17 cellular contexts compared by ENCODE assay signal in the genomic region with DNA sequence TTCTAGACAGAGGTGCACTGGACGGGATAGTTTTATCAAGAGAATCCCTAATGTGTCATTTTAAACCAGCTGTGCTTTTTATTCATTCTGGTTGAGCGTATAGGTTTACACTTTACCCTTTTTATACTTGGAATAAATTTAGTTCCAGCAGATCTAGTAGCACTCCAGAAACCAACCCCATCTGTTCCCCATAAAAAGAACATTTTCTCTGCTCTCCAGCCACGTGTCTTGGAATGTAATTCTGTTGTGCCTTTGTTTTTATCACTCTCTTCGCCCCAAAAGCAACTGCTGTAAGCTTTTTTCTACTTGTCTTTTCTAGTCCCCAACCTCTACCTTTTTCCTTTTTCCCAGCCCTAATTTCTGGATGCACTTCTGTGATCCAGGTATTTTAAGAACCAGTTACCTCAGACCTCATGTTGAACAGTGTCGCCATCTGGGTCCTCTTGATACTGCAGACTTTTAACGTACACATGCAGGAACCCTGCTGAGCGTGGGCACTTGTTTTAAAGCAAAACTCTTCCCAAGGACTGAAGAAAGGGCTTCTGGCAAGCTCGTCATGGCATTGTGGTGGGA. TPM values are rescaled to one million over a fixed set of nuclear protein-coding genes. Genes with fewer than 3 reads are reported as not detected.
A peak's percentile ranks its signal among the peaks of the same experiment; 100 is the strongest.
DNase-seq lines count a peak whose midpoint lies in the region; ATAC-seq and TF ChIP-seq lines count a peak whose summit lies in the region.
"Had no signal": no experiment of that assay in that cellular context is flagged by ENCODE, and none has a peak within 500 bp of the region (broad histone marks: within the 10 kb centered on the region; RNA-seq: fewer than 3 reads in every experiment).

No MANE protein-coding gene starts in this region.

- no peaks in the 10 kb centered on the region for H3K9me3 Mint-ChIP-seq in glutamatergic neuron (ENCODE audit: unreplicated experiment)
- no peaks in the 10 kb centered on the region for H3K9me3 Mint-ChIP-seq in progenitor cell of endocrine pancreas (ENCODE audit: low read depth)
- H3K9me3 Mint-ChIP-seq in stimulated activated naive B cell treated with anti-CD40 and anti-IgM and Interleukin-4, amounts not matched to agents 10 μg/mL and 1 μg/mL and 100 μg/mL, for 72 hours: no peaks in the 10 kb centered on the region
- H3K9me3 Mint-ChIP-seq: CD4-positive, CD25-positive, alpha-beta regulatory T cell had no signal

- H3K4me1 Mint-ChIP-seq in glutamatergic neuron (ENCODE audit: low read depth, unreplicated experiment) (peaks cover 7% of the 10 kb centered on the region), progenitor cell of endocrine pancreas (ENCODE audit: low read depth) (no peaks in the 10 kb centered on the region)
- H3K4me1 Mint-ChIP-seq in stimulated activated naive B cell treated with anti-CD40 and anti-IgM and Interleukin-4, amounts not matched to agents 10 μg/mL and 1 μg/mL and 100 μg/mL, for 72 hours: peaks cover 9 to 12% of the 10 kb centered on the region in 2 donors
- H3K4me1 Mint-ChIP-seq: CD4-positive, CD25-positive, alpha-beta regulatory T cell had no signal

- no peaks in the 10 kb centered on the region for H3K27me3 Mint-ChIP-seq in glutamatergic neuron (ENCODE audit: unreplicated experiment)
- H3K27me3 Mint-ChIP-seq in progenitor cell of endocrine pancreas: no peaks in the 10 kb centered on the region
- H3K27me3 Mint-ChIP-seq in stimulated activated naive B cell treated with anti-CD40 and anti-IgM and Interleukin-4, amounts not matched to agents 10 μg/mL and 1 μg/mL and 100 μg/mL, for 72 hours: no peaks in the 10 kb centered on the region
- H3K27me3 Mint-ChIP-seq: CD4-positive, CD25-positive, alpha-beta regulatory T cell had no signal

- H3K4me3 Mint-ChIP-seq in glutamatergic neuron (ENCODE audit: unreplicated experiment) (no peak overlapping the region), progenitor cell of endocrine pancreas (ENCODE audit: low read depth) (no peak overlapping the region)
- no peak overlapping the region for H3K4me3 Mint-ChIP-seq in stimulated activated naive B cell treated with anti-CD40 and anti-IgM and Interleukin-4, amounts not matched to agents 10 μg/mL and 1 μg/mL and 100 μg/mL, for 72 hours
- H3K4me3 Mint-ChIP-seq: CD4-positive, CD25-positive, alpha-beta regulatory T cell had no signal

- no peaks in the 10 kb centered on the region for H3K36me3 Mint-ChIP-seq in glutamatergic neuron (ENCODE audit: unreplicated experiment)
- peaks cover under 1% of the 10 kb centered on the region for H3K36me3 Mint-ChIP-seq in progenitor cell of endocrine pancreas (ENCODE audit: insufficient read depth)
- H3K36me3 Mint-ChIP-seq in stimulated activated naive B cell treated with anti-CD40 and anti-IgM and Interleukin-4, amounts not matched to agents 10 μg/mL and 1 μg/mL and 100 μg/mL, for 72 hours: no peaks in the 10 kb centered on the region
- H3K36me3 Mint-ChIP-seq: CD4-positive, CD25-positive, alpha-beta regulatory T cell had no signal

- H3K4me3 ChIP-seq in coronary artery: no peak overlapping the region
- H3K4me3 ChIP-seq: SJCRH30 had no signal

- ATAC-seq in GM21529 (IDR thresholded peaks at IDR 0.05; ENCODE audit: unreplicated experiment) (no peak), GM19351 (IDR thresholded peaks at IDR 0.05; ENCODE audit: unreplicated experiment) (no peak)
- no peak for ATAC-seq in stimulated activated naive B cell treated with anti-CD40 and anti-IgM and Interleukin-4, amounts not matched to agents 10 μg/mL and 1 μg/mL and 100 μg/mL, for 72 hours (replicated peaks)

- H3K27ac Mint-ChIP-seq in glutamatergic neuron (ENCODE audit: unreplicated experiment) (peak overlapping the region; percentile 46), progenitor cell of endocrine pancreas (peak overlapping the region; percentile 61)
- no peak overlapping the region for H3K27ac Mint-ChIP-seq in stimulated activated naive B cell treated with anti-CD40 and anti-IgM and Interleukin-4, amounts not matched to agents 10 μg/mL and 1 μg/mL and 100 μg/mL, for 72 hours

- peak; percentile 88 for DNase-seq in DMS 273 (lab: John Stamatoyannopoulos, UW; ENCODE audit: unreplicated experiment)
- DNase-seq in NCI-H524 treated with DMSO at 0.1 percent for 48 hours (lab: John Stamatoyannopoulos, UW): peak; percentile 85
- no peak for DNase-seq in glutamatergic neuron
- DNase-seq in progenitor cell of endocrine pancreas (ENCODE audit: low spot score, unreplicated experiment): no peak
- DNase-seq in coronary artery (ENCODE audit: low spot score): no peak
- DNase-seq in stimulated activated naive B cell treated with anti-CD40 and anti-IgM and Interleukin-4, amounts not matched to agents 10 μg/mL and 1 μg/mL and 100 μg/mL, for 72 hours: no peak
- DNase-seq: AML-193; Calu3; CD4-positive, CD25-positive, alpha-beta regulatory T cell; DND-41; NCI-H1417 treated with DMSO at 0.1 percent for 48 hours; NCI-H2029; NCI-H226; SJCRH30 had no signal

- H3K27ac ChIP-seq in coronary artery: no peak overlapping the region
- H3K27ac ChIP-seq: RWPE1, SJCRH30 had no signal

- TF ChIP-seq CTCF in glutamatergic neuron (IDR thresholded peaks at IDR 0.05; ENCODE audit: partially characterized antibody, unreplicated experiment): no peak
- no peak for TF ChIP-seq CTCF in progenitor cell of endocrine pancreas (IDR thresholded peaks at IDR 0.05; ENCODE audit: unreplicated experiment)
- TF ChIP-seq CTCF in coronary artery (IDR thresholded peaks at IDR 0.05): no peak

RNA-seq across cellular contexts. Expression of a gene that starts 5.8 kb away (rescaled TPM):
- total RNA-seq in glutamatergic neuron (ENCODE audit: unreplicated experiment): 20.9 TPM
- total RNA-seq in progenitor cell of endocrine pancreas: 15.2 and 16.5 TPM in 2 replicates

RNA-seq across cellular contexts. Expression of a gene that starts 36.7 kb away (rescaled TPM):
- total RNA-seq in glutamatergic neuron (ENCODE audit: unreplicated experiment) (122 TPM), progenitor cell of endocrine pancreas (77.6 and 83.9 TPM in 2 replicates)

Comparison
In these comparisons a context has a peak if more than half of its experiments do, and no peak if none do; other contexts are left out.
1. DNase-seq: peak in DMS 273 (single experiment) and NCI-H524 treated with DMSO at 0.1 percent for 48 hours (single experiment); none in glutamatergic neuron (single experiment), progenitor cell of endocrine pancreas (single experiment), coronary artery (single experiment) and stimulated activated naive B cell treated with anti-CD40 and anti-IgM and Interleukin-4, amounts not matched to agents 10 μg/mL and 1 μg/mL and 100 μg/mL, for 72 hours (single experiment).